2 cellular contexts compared by ENCODE assay signal in the genomic region with DNA sequence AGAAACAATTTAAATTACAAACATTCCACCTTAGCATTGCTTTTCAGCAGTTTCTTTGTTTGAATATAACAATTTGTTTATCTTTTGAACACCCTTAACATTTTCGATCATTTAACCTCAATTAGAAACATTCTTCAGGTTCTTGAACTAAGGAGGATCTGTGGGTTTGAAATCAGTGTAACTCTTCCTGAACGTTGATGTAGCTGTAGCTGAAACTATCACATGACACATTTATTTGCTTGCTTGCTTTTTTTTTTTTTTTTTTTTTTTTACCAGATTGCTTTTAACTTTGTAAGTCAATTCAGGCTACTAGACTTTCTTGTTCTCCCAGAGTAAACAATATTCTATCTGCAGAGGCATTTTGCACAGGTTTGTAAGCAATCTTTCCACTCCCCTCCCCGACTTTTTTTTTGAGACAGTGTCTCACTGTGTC.
TF ChIP-seq lines count a peak whose summit lies in the region.

No MANE protein-coding gene starts in this region.

TF ChIP-seq in A549, 52 proteins besides CTCF, POLR2A, EP300 and RAD21:
- TF ChIP-seq POLR2AphosphoS2 (conservative IDR thresholded peaks at IDR 0.05; ENCODE audit: low read length) (no peak), CEBPB (IDR thresholded peaks at IDR 0.05) (no peak), HDAC2 (IDR thresholded peaks at IDR 0.05) (no peak), RFX5 (IDR thresholded peaks at IDR 0.05) (no peak), CBX2 (IDR thresholded peaks at IDR 0.05; ENCODE audit: borderline replicate concordance, low read depth) (no peak), NR3C1 (IDR thresholded peaks at IDR 0.05) (no peak), HOXA7 (CRISPR knock-in tag; IDR thresholded peaks at IDR 0.05) (no peak)
- TF ChIP-seq, protein P1, sequence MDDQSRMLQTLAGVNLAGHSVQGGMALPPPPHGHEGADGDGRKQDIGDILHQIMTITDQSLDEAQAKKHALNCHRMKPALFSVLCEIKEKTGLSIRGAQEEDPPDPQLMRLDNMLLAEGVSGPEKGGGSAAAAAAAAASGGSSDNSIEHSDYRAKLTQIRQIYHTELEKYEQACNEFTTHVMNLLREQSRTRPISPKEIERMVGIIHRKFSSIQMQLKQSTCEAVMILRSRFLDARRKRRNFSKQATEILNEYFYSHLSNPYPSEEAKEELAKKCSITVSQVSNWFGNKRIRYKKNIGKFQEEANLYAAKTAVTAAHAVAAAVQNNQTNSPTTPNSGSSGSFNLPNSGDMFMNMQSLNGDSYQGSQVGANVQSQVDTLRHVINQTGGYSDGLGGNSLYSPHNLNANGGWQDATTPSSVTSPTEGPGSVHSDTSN (IDR thresholded peaks at IDR 0.05), result no peak
- TF ChIP-seq, protein P2, sequence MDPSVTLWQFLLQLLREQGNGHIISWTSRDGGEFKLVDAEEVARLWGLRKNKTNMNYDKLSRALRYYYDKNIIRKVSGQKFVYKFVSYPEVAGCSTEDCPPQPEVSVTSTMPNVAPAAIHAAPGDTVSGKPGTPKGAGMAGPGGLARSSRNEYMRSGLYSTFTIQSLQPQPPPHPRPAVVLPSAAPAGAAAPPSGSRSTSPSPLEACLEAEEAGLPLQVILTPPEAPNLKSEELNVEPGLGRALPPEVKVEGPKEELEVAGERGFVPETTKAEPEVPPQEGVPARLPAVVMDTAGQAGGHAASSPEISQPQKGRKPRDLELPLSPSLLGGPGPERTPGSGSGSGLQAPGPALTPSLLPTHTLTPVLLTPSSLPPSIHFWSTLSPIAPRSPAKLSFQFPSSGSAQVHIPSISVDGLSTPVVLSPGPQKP (IDR thresholded peaks at IDR 0.05; ENCODE audit: low read depth, low read length), result no peak
- TF ChIP-seq, protein P3, sequence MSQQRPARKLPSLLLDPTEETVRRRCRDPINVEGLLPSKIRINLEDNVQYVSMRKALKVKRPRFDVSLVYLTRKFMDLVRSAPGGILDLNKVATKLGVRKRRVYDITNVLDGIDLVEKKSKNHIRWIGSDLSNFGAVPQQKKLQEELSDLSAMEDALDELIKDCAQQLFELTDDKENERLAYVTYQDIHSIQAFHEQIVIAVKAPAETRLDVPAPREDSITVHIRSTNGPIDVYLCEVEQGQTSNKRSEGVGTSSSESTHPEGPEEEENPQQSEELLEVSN (IDR thresholded peaks at IDR 0.05; ENCODE audit: borderline replicate concordance, low read depth), result no peak

TF ChIP-seq in GM12878, 131 proteins besides CTCF, POLR2A, EP300 and RAD21:
- TF ChIP-seq, protein P4, sequence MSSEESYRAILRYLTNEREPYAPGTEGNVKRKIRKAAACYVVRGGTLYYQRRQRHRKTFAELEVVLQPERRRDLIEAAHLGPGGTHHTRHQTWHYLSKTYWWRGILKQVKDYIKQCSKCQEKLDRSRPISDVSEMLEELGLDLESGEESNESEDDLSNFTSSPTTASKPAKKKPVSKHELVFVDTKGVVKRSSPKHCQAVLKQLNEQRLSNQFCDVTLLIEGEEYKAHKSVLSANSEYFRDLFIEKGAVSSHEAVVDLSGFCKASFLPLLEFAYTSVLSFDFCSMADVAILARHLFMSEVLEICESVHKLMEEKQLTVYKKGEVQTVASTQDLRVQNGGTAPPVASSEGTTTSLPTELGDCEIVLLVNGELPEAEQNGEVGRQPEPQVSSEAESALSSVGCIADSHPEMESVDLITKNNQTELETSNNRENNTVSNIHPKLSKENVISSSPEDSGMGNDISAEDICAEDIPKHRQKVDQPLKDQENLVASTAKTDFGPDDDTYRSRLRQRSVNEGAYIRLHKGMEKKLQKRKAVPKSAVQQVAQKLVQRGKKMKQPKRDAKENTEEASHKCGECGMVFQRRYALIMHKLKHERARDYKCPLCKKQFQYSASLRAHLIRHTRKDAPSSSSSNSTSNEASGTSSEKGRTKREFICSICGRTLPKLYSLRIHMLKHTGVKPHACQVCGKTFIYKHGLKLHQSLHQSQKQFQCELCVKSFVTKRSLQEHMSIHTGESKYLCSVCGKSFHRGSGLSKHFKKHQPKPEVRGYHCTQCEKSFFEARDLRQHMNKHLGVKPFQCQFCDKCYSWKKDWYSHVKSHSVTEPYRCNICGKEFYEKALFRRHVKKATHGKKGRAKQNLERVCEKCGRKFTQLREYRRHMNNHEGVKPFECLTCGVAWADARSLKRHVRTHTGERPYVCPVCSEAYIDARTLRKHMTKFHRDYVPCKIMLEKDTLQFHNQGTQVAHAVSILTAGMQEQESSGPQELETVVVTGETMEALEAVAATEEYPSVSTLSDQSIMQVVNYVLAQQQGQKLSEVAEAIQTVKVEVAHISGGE (CRISPR knock-in tag; IDR thresholded peaks at IDR 0.05), result no peak
- TF ChIP-seq ZNF384 (IDR thresholded peaks at IDR 0.05; ENCODE audit: borderline replicate concordance, low read depth, low read length), result peak; percentile 61; the same call in 1 of the 2 replicates
- TF ChIP-seq, protein P5, sequence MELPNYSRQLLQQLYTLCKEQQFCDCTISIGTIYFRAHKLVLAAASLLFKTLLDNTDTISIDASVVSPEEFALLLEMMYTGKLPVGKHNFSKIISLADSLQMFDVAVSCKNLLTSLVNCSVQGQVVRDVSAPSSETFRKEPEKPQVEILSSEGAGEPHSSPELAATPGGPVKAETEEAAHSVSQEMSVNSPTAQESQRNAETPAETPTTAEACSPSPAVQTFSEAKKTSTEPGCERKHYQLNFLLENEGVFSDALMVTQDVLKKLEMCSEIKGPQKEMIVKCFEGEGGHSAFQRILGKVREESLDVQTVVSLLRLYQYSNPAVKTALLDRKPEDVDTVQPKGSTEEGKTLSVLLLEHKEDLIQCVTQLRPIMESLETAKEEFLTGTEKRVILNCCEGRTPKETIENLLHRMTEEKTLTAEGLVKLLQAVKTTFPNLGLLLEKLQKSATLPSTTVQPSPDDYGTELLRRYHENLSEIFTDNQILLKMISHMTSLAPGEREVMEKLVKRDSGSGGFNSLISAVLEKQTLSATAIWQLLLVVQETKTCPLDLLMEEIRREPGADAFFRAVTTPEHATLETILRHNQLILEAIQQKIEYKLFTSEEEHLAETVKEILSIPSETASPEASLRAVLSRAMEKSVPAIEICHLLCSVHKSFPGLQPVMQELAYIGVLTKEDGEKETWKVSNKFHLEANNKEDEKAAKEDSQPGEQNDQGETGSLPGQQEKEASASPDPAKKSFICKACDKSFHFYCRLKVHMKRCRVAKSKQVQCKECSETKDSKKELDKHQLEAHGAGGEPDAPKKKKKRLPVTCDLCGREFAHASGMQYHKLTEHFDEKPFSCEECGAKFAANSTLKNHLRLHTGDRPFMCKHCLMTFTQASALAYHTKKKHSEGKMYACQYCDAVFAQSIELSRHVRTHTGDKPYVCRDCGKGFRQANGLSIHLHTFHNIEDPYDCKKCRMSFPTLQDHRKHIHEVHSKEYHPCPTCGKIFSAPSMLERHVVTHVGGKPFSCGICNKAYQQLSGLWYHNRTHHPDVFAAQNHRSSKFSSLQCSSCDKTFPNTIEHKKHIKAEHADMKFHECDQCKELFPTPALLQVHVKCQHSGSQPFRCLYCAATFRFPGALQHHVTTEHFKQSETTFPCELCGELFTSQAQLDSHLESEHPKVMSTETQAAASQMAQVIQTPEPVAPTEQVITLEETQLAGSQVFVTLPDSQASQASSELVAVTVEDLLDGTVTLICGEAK (IDR thresholded peaks at IDR 0.05; ENCODE audit: borderline replicate concordance), result 0 out of 2 replicates have a peak, but pooled peaks have one; percentile 27
